In the genomic region with DNA sequence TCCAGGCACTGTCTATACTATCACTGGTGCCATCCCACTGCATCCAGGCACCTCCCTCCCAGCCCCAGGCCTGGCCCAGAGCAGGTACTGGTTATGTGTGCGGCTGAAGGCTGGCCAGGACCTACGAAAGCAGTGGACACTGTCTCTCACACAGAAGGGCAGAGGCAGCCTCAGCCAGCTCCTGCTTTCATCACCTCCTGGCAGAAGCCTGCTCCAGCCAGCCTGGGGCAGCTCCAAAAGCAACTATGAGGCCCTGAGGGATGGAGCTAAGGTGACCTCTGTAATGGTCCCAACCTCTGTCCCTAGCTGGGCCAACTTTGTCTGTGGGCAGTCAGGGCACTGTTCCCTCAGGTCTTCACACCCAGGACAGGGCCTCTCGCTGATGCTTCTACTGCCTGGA, we compare ENCODE assay signal across 24 cellular contexts. TPM values are rescaled to one million over a fixed set of nuclear protein-coding genes. Genes with fewer than 3 reads are reported as not detected.
DNase-seq lines count a peak whose midpoint lies in the region; ATAC-seq, FAIRE-seq and TF ChIP-seq lines count a peak whose summit lies in the region.
"Had no signal": no experiment of that assay in that cellular context is flagged by ENCODE, and none has a peak within 500 bp of the region (broad histone marks: within the 10 kb centered on the region; RNA-seq: fewer than 3 reads in every experiment).

No MANE protein-coding gene starts in this region.

- TF ChIP-seq EP300 in stomach (IDR thresholded peaks at IDR 0.05) = no peak

- TF ChIP-seq POLR2A in stomach (IDR thresholded peaks at IDR 0.05) = no peak

- H3K9me3 ChIP-seq in astrocyte (ENCODE audit: insufficient read depth, low read depth, low read length) (no peaks in the 10 kb centered on the region), muscle layer of duodenum (ENCODE audit: control insufficient read depth in 1 of 2, low read length in 2 of 2) (no peaks in the 10 kb centered on the region), stomach (no peaks in the 10 kb centered on the region)

- ATAC-seq in left cardiac atrium = peak; percentile 12 to 63

- peaks cover 31% of the 10 kb centered on the region for H3K36me3 Mint-ChIP-seq in astrocyte (ENCODE audit: low read depth, unreplicated experiment)

- peaks cover 15% of the 10 kb centered on the region for H3K4me1 Mint-ChIP-seq in astrocyte (ENCODE audit: low read depth, unreplicated experiment)
- H3K4me1 Mint-ChIP-seq: mesothelial cell of epicardium had no signal

- H3K4me1 ChIP-seq in astrocyte (ENCODE audit: insufficient read depth, low read length) (peaks cover 4% of the 10 kb centered on the region), muscle layer of duodenum (ENCODE audit: control insufficient read depth in 1 of 2, insufficient read depth in 2 of 2, low read length in 2 of 2) (peaks cover 35 to 54% of the 10 kb centered on the region in 2 donors), stomach (peaks cover 70 to 94% (median 89%) of the 10 kb centered on the region in 4 donors)

- intact Hi-C loops in left cardiac atrium (cut with DNase I) (no loop called here), stomach (cut with DNase I; ENCODE audit: low total_unique reads) (no loop called here)

- H3K79me2 ChIP-seq in astrocyte (ENCODE audit: insufficient read depth, low read length) = peaks cover 14% of the 10 kb centered on the region

- H3K27ac Mint-ChIP-seq in astrocyte (ENCODE audit: unreplicated experiment) = peak overlapping the region; percentile 62
- H3K27ac Mint-ChIP-seq: mesothelial cell of epicardium had no signal

- H3K27me3 ChIP-seq in astrocyte (ENCODE audit: insufficient read depth, low read length) (no peaks in the 10 kb centered on the region), muscle layer of duodenum (ENCODE audit: low read depth, low read length) (no peaks in the 10 kb centered on the region), stomach (no peaks in the 10 kb centered on the region)

- WGBS in stomach, 5 donors = 53 to 92% (median 87%) methylated on average over 3 of the region's 3 CpGs

- TF ChIP-seq CTCF in astrocyte (IDR thresholded peaks at IDR 0.05; ENCODE audit: insufficient read depth, low read depth, low read length) = no peak
- TF ChIP-seq CTCF in stomach (IDR thresholded peaks at IDR 0.05) = no peak

- H3K4me2 ChIP-seq in astrocyte (ENCODE audit: low read length) = no peak overlapping the region
- H3K4me2 ChIP-seq: KMS-11 had no signal

- H3K36me3 ChIP-seq in astrocyte (ENCODE audit: insufficient read depth, low read length) (peaks cover 2% of the 10 kb centered on the region), muscle layer of duodenum (ENCODE audit: control insufficient read depth in 1 of 2, insufficient read depth in 2 of 2, low read length in 2 of 2) (peaks cover 22 to 41% of the 10 kb centered on the region in 2 donors), stomach (peaks cover 4 to 85% (median 59%) of the 10 kb centered on the region in 4 donors)

- peaks cover 97% of the 10 kb centered on the region for H4K20me1 ChIP-seq in astrocyte (ENCODE audit: insufficient read depth, low read length)

- no peaks in the 10 kb centered on the region for H3K9me3 Mint-ChIP-seq in astrocyte (ENCODE audit: unreplicated experiment)
- H3K9me3 Mint-ChIP-seq: mesothelial cell of epicardium had no signal

- H3K27ac ChIP-seq in astrocyte (ENCODE audit: low read depth, low read length) (no peak overlapping the region), muscle layer of duodenum (ENCODE audit: low read length) (peak overlapping the region; percentile 54), stomach (peak overlapping the region in 3 of 5 donors; percentile 10 to 91 (median 34))
- H3K27ac ChIP-seq: KMS-11 had no signal

- H3K4me3 ChIP-seq in astrocyte (ENCODE audit: insufficient read depth, low read depth, low read length) (no peak overlapping the region), muscle layer of duodenum (ENCODE audit: low read depth in 1 of 2, low read length in 2 of 2) (no peak overlapping the region), stomach (no peak overlapping the region)
- H3K4me3 ChIP-seq: skin epidermis had no signal

- DNase-seq in astrocyte (ENCODE audit: low read depth) = no peak
- peak; percentile 66 for DNase-seq in left cardiac atrium
- DNase-seq in stomach = no peak
- no peak for DNase-seq in NCI-H526 (lab: John Stamatoyannopoulos, UW)
- DNase-seq in OCI-M1 (lab: John Stamatoyannopoulos, UW) = no peak
- no peak for DNase-seq in NCI-H2029 (lab: John Stamatoyannopoulos, UW)
- no peak for DNase-seq in COR-L47 (lab: John Stamatoyannopoulos, UW)
- DNase-seq: activated CD4-positive, alpha-beta T cell treated with anti-CD3 and anti-CD28 coated beads for 1 hour; activated effector memory CD4-positive, alpha-beta T cell treated with Interleukin-2 at 50 U/mL for 16 hours; AML-193; EL; hippocampal formation; NCI-H1105 treated with DMSO at 0.1 percent for 48 hours; NCI-H82; stimulated activated CD4-positive, alpha-beta T cell treated with anti-CD3 and anti-CD28 coated beads, Interleukin-4, amount 100 ng/mL, for 1 hour had no signal

- no peak overlapping the region for H3K4me3 Mint-ChIP-seq in astrocyte (ENCODE audit: unreplicated experiment)
- H3K4me3 Mint-ChIP-seq: mesothelial cell of epicardium had no signal

- no peaks in the 10 kb centered on the region for H3K27me3 Mint-ChIP-seq in astrocyte (ENCODE audit: low read depth, unreplicated experiment)

- no peak overlapping the region for H2AFZ ChIP-seq in astrocyte (ENCODE audit: low read depth, low read length)

- no peak for FAIRE-seq in astrocyte (lab: Jason Lieb, UNC)
- FAIRE-seq: H54, keratinocyte had no signal

- H3K9ac ChIP-seq in astrocyte (ENCODE audit: low read length) = no peak overlapping the region
- H3K9ac ChIP-seq: KMS-11 had no signal

RNA-seq across cellular contexts. Expression of a gene that starts 18.8 kb away (rescaled TPM):
- total RNA-seq in astrocyte = 0.14 TPM in 1 of 2 replicates, not detected in the other
- 1 to 10 TPM in 1 of 2 donors, not detected in 1; 1.6 TPM for total RNA-seq in left cardiac atrium
- 100 to 1,000 TPM in 1 of 5 donors, 10 to 100 TPM in 1, 1 to 10 TPM in 1, under 1 TPM in 1, not detected in 1; 0.89 to 837 (median 9.6) TPM for total RNA-seq in stomach
- polyA plus RNA-seq in stomach = 10 to 100 TPM in 1 of 3 donors, 1 to 10 TPM in 2; 1.5 to 16.7 (median 2.9) TPM

RNA-seq across cellular contexts. Expression of a gene that starts 31.2 kb away (rescaled TPM):
- total RNA-seq in astrocyte = 114 TPM in 2 replicates
- total RNA-seq in left cardiac atrium = 10 to 100 TPM; 66.9 to 71.3 TPM
- 100 to 1,000 TPM in 1 of 5 donors, 10 to 100 TPM in 4; 23.5 to 102 (median 72.2) TPM for total RNA-seq in stomach
- polyA plus RNA-seq in stomach = 100 to 1,000 TPM in 1 of 3 donors, 10 to 100 TPM in 2; 36.5 to 102 (median 57.7) TPM

RNA-seq across cellular contexts. Expression of a gene that starts 33.5 kb away (rescaled TPM):
- total RNA-seq in astrocyte (3.7 and 4.4 TPM in 2 replicates), left cardiac atrium (1 to 10 TPM; 4.6 to 6.8 TPM), stomach (10 to 100 TPM in 2 of 5 donors, 1 to 10 TPM in 2, not detected in 1; 6.1 to 33.6 (median 11.6) TPM)
- 1 to 10 TPM; 2.0 to 4.7 (median 4.4) TPM for polyA plus RNA-seq in stomach

RNA-seq across cellular contexts. Expression of a gene that starts 33.6 kb away (rescaled TPM):
- total RNA-seq in astrocyte = not detected in 2 replicates
- total RNA-seq in left cardiac atrium = not detected
- total RNA-seq in stomach = not detected
- polyA plus RNA-seq in stomach = not detected
- total RNA-seq: chondrocyte, mesothelial cell of epicardium, osteocyte, subcutaneous adipose tissue had no signal
- polyA plus RNA-seq: keratinocyte had no signal

RNA-seq across cellular contexts. Expression of a gene that starts 56.4 kb away (rescaled TPM):
- total RNA-seq in astrocyte (0.65 and 0.75 TPM in 2 replicates), left cardiac atrium (10 to 100 TPM; 22.9 to 40.1 TPM), stomach (100 to 1,000 TPM in 1 of 5 donors, 10 to 100 TPM in 3, 1 to 10 TPM in 1; 5.8 to 127 (median 15.8) TPM)
- polyA plus RNA-seq in stomach = 10 to 100 TPM in 2 of 3 donors, 1 to 10 TPM in 1; 10.0 to 38.8 (median 11.8) TPM
